ENCODE assay signal across 21 cellular contexts in genomic region chr19:644789-645188, GRCh38. TPM values are rescaled to one million over a fixed set of nuclear protein-coding genes. Genes with fewer than 3 reads are reported as not detected.
A peak's percentile ranks its signal among the peaks of the same experiment; 100 is the strongest.
DNase-seq lines count a peak whose midpoint lies in the region; ATAC-seq, FAIRE-seq and TF ChIP-seq lines count a peak whose summit lies in the region.
"Had no signal": no experiment of that assay in that cellular context is flagged by ENCODE, and none has a peak within 500 bp of the region (broad histone marks: within the 10 kb centered on the region; RNA-seq: fewer than 3 reads in every experiment).

No MANE protein-coding gene starts in this region.

- in situ Hi-C loops in IMR-90 (cut with MboI; ENCODE audit: low sequenced_read_pairs) (no loop called here), GM12878 (cut with MboI) (no loop called here)

- DNase-seq in IMR-90: no peak
- DNase-seq in GM12878 (ENCODE audit: low read depth, low spot score): no peak
- no peak for DNase-seq in stimulated activated effector memory CD8-positive, alpha-beta T cell treated with anti-CD3 and anti-CD28 coated beads, Interleukin-12 subunit alpha, Interleukin-12 subunit beta, amount 100 ng/mL, for 72 hours (ENCODE audit: low spot score in 2 of 2)
- no peak for DNase-seq in omental fat pad (ENCODE audit: low spot score)
- no peak for DNase-seq in activated gamma-delta T cell (lab: John Stamatoyannopoulos, UW)
- DNase-seq: ACHN; AML-193; CD8-positive, alpha-beta T cell; DMS79 treated with DMSO at 0.1 percent for 48 hours; HCEC 1CT; KG1; NCI-H1436 treated with DMSO at 0.1 percent for 48 hours; NCI-H2081; NCI-H510A; NCI-H774; PC-3 had no signal

- intact Hi-C loops in IMR-90 (cut with micrococcal nuclease): no loop called here
- intact Hi-C loops in GM12878 (cut with micrococcal nuclease; ENCODE audit: unreplicated experiment): no loop called here

- TF ChIP-seq EP300 in GM12878 (IDR thresholded peaks at IDR 0.05; ENCODE audit: borderline replicate concordance in 1 of 2, control insufficient read depth in 1 of 2, low read depth in 2 of 2, low read length in 2 of 2): no peak

- POLR2A ChIA-PET in IMR-90 (lab: Charles Lee; ENCODE audit: unreplicated experiment): no interaction called here
- POLR2A ChIA-PET in GM12878 (lab: Charles Lee): no interaction called here

- no peak overlapping the region for H4K5ac ChIP-seq in IMR-90 (ENCODE audit: low read depth, low read length)

- no peak overlapping the region for H4K91ac ChIP-seq in IMR-90 (ENCODE audit: insufficient read depth, low read depth, low read length)

- no peaks in the 10 kb centered on the region; a peak in 1 of 4 replicates for H3K79me1 ChIP-seq in IMR-90 (ENCODE audit: low read depth in 1 of 2, low read length in 2 of 2)

- no peaks in the 10 kb centered on the region for H3K4me1 Mint-ChIP-seq in stimulated activated effector memory CD8-positive, alpha-beta T cell treated with anti-CD3 and anti-CD28 coated beads, Interleukin-12 subunit alpha, Interleukin-12 subunit beta, amount 100 ng/mL, for 72 hours

- no peak overlapping the region for H3K14ac ChIP-seq in IMR-90 (replicated peaks; ENCODE audit: low read depth, low read length)

- H2AFZ ChIP-seq in IMR-90 (replicated peaks; ENCODE audit: low read length, poor library complexity): no peak overlapping the region
- H2AFZ ChIP-seq in GM12878 (ENCODE audit: control insufficient read depth, low read depth, low read length): no peak overlapping the region

- CTCF ChIA-PET in IMR-90 (lab: Yijun Ruan, JAX): no interaction called here
- CTCF ChIA-PET in GM12878 (lab: Yijun Ruan, JAX): interaction anchor here (0.6 kb wide), 1 partner anchor 73 kb away, joined by 3 read pairs; no protein-coding TSS in a partner anchor

- peak overlapping the region; percentile 42 for H2AK9ac ChIP-seq in IMR-90 (replicated peaks; ENCODE audit: low read depth, low read length, poor library complexity)

- H2BK20ac ChIP-seq in IMR-90 (ENCODE audit: low read depth, low read length): no peak overlapping the region

- RAD21 ChIA-PET in GM12878 (lab: Charles Lee; ENCODE audit: unreplicated experiment): no interaction called here

- no peak overlapping the region for H3K56ac ChIP-seq in IMR-90 (ENCODE audit: extremely low read depth, insufficient read depth, low read length)

- no peak overlapping the region for H2AK5ac ChIP-seq in IMR-90 (ENCODE audit: low read depth, low read length)

- no peak overlapping the region for H3K4me3 Mint-ChIP-seq in stimulated activated effector memory CD8-positive, alpha-beta T cell treated with anti-CD3 and anti-CD28 coated beads, Interleukin-12 subunit alpha, Interleukin-12 subunit beta, amount 100 ng/mL, for 72 hours
- H3K4me3 Mint-ChIP-seq: CD8-positive, alpha-beta T cell had no signal

- H2BK120ac ChIP-seq in IMR-90 (ENCODE audit: low read depth, low read length): no peak overlapping the region

- no peak for ATAC-seq in IMR-90 (ENCODE audit: low read depth)
- peak; percentile 11; the same call in 1 of the 3 replicates for ATAC-seq in GM12878
- no peak for ATAC-seq in stimulated activated effector memory CD8-positive, alpha-beta T cell treated with anti-CD3 and anti-CD28 coated beads, Interleukin-12 subunit alpha, Interleukin-12 subunit beta, amount 100 ng/mL, for 72 hours
- ATAC-seq in omental fat pad (ENCODE audit: low FRiP score): no peak
- ATAC-seq: CD8-positive, alpha-beta T cell; PC-3 had no signal

- H2BK5ac ChIP-seq in IMR-90 (ENCODE audit: low read depth, low read length, poor library complexity, severe bottlenecking): no peak overlapping the region

- no peaks in the 10 kb centered on the region for H3K27me3 ChIP-seq in IMR-90 (ENCODE audit: control insufficient read depth, insufficient read depth, low read length)
- H3K27me3 ChIP-seq in GM12878 (replicated peaks in 1 of 2; ENCODE audit: control insufficient read depth in 2 of 2, insufficient read depth in 2 of 2, low read length in 1 of 2): no peaks in the 10 kb centered on the region

- BruUV-seq in IMR-90 (replicated peaks; lab: Mats Ljungman, UMichigan) (no TSS peak), GM12878 (replicated peaks; lab: Mats Ljungman, UMichigan) (no TSS peak)

- no peak overlapping the region for H2BK15ac ChIP-seq in IMR-90 (ENCODE audit: low read depth, low read length)

- H4K20me1 ChIP-seq in IMR-90 (ENCODE audit: insufficient read depth, low read length): peaks cover 5% of the 10 kb centered on the region; the same call in 1 of the 2 replicates
- no peaks in the 10 kb centered on the region for H4K20me1 ChIP-seq in GM12878 (ENCODE audit: control insufficient read depth, insufficient read depth)

- TF ChIP-seq CTCF in IMR-90 (conservative IDR thresholded peaks at IDR 0.05; ENCODE audit: low read depth, low read length): no peak
- no peak for TF ChIP-seq CTCF in GM12878 (IDR thresholded peaks at IDR 0.05 in 2 of 3, conservative IDR thresholded peaks at IDR 0.05 in 1 of 3; ENCODE audit: control insufficient read depth in 2 of 3, extremely low read depth in 1 of 3, insufficient read depth in 1 of 3, low read depth in 3 of 3, low read length in 3 of 3)
- no peak for TF ChIP-seq CTCF in omental fat pad (IDR thresholded peaks at IDR 0.05)

- H3K27ac Mint-ChIP-seq in stimulated activated effector memory CD8-positive, alpha-beta T cell treated with anti-CD3 and anti-CD28 coated beads, Interleukin-12 subunit alpha, Interleukin-12 subunit beta, amount 100 ng/mL, for 72 hours: peak overlapping the region; percentile 37
- H3K27ac Mint-ChIP-seq: CD8-positive, alpha-beta T cell had no signal

- no peaks in the 10 kb centered on the region for H3K9me3 ChIP-seq in IMR-90 (ENCODE audit: control insufficient read depth, insufficient read depth, low read length)
- no peaks in the 10 kb centered on the region for H3K9me3 ChIP-seq in GM12878 (replicated peaks; ENCODE audit: control insufficient read depth, insufficient read depth, low read length)

- FAIRE-seq in GM12878 (lab: Jason Lieb, UNC): no peak
- FAIRE-seq: HTR-8/SVneo had no signal

- no peak overlapping the region for H3K18ac ChIP-seq in IMR-90 (ENCODE audit: low read depth, low read length)

- H4K8ac ChIP-seq in IMR-90 (ENCODE audit: low read depth in 2 of 2, low read length in 2 of 2): no peak overlapping the region

- H3K4me1 ChIP-seq in IMR-90 (ENCODE audit: control insufficient read depth, insufficient read depth, low read length) (no peaks in the 10 kb centered on the region), GM12878 (ENCODE audit: control insufficient read depth, insufficient read depth, low read length) (no peaks in the 10 kb centered on the region)

- SMC1A ChIA-PET in GM12878 (lab: Charles Lee; ENCODE audit: uncharacterized antibody, unreplicated experiment): no interaction called here

- 100% methylated on average over 1 of the region's 14 CpGs; no CpG with 5 or more reads in 1 of the 2 experiments for WGBS in IMR-90 (ENCODE audit: extremely low coverage in 2 of 2, insufficient read length in 1 of 2), 2 experiments
- 38% methylated on average over 14 of the region's 14 CpGs for WGBS in GM12878 (ENCODE audit: insufficient coverage, insufficient replicate concordance, low lambda C conversion rate, missing lambda C conversion rate)

- H3K23ac ChIP-seq in IMR-90 (ENCODE audit: low read depth, low read length): no peak overlapping the region

- H3K4me3 ChIP-seq in IMR-90 (ENCODE audit: insufficient read depth, low read depth, low read length) (no peak overlapping the region), GM12878 (no peak overlapping the region)

- TF ChIP-seq RAD21 in IMR-90 (IDR thresholded peaks at IDR 0.05; ENCODE audit: low read length) (no peak), GM12878 (IDR thresholded peaks at IDR 0.05; ENCODE audit: insufficient read depth, low read depth, low read length) (no peak)

- no peak overlapping the region for H3K9ac ChIP-seq in IMR-90 (ENCODE audit: low read depth, low read length)
- no peak overlapping the region for H3K9ac ChIP-seq in GM12878 (ENCODE audit: control insufficient read depth, insufficient read depth, low read length)

- H3K36me3 Mint-ChIP-seq in stimulated activated effector memory CD8-positive, alpha-beta T cell treated with anti-CD3 and anti-CD28 coated beads, Interleukin-12 subunit alpha, Interleukin-12 subunit beta, amount 100 ng/mL, for 72 hours: peaks cover 56% of the 10 kb centered on the region

- TF ChIP-seq POLR2A in IMR-90 (IDR thresholded peaks at IDR 0.05; ENCODE audit: low read depth, low read length) (no peak), GM12878 (IDR thresholded peaks at IDR 0.05; ENCODE audit: low read depth, low read length) (no peak)

- no peaks in the 10 kb centered on the region for H3K79me2 ChIP-seq in GM12878 (ENCODE audit: control insufficient read depth, insufficient read depth, low read length)

- dilution Hi-C loops in IMR-90 (cut with HindIII; ENCODE audit: low sequenced_read_pairs, unreplicated experiment): no loop called here

- H3K4ac ChIP-seq in IMR-90 (ENCODE audit: low read depth, low read length): no peak overlapping the region

- no peaks in the 10 kb centered on the region for H3K9me1 ChIP-seq in IMR-90 (ENCODE audit: insufficient read depth, low read length)

- no peaks in the 10 kb centered on the region for H3K9me3 Mint-ChIP-seq in stimulated activated effector memory CD8-positive, alpha-beta T cell treated with anti-CD3 and anti-CD28 coated beads, Interleukin-12 subunit alpha, Interleukin-12 subunit beta, amount 100 ng/mL, for 72 hours
- H3K9me3 Mint-ChIP-seq: CD8-positive, alpha-beta T cell had no signal

- H3K27ac ChIP-seq in IMR-90 (ENCODE audit: insufficient read depth, low read length) (no peak overlapping the region), GM12878 (ENCODE audit: control insufficient read depth, insufficient read depth) (no peak overlapping the region)
- H3K27ac ChIP-seq: HL-60 had no signal

- H3K36me3 ChIP-seq in IMR-90 (ENCODE audit: control insufficient read depth, insufficient read depth, low read length) (peaks cover 39% of the 10 kb centered on the region), GM12878 (ENCODE audit: control insufficient read depth in 2 of 2, insufficient read depth in 2 of 2, low read length in 1 of 2) (peaks cover 0 to 32% of the 10 kb centered on the region in 2 experiments; a peak in 3 of 4 replicates)

- H3K4me2 ChIP-seq in IMR-90 (ENCODE audit: low read depth, low read length) (no peak overlapping the region), GM12878 (ENCODE audit: control insufficient read depth, insufficient read depth) (no peak overlapping the region)

RNA-seq across cellular contexts. Expression of gene FGF22, which starts 5.1 kb away (rescaled TPM):
- total RNA-seq in IMR-90 (2012; rRNA removed) (not detected in 2 replicates), GM12878 (2014; rRNA removed) (not detected in 2 replicates), GM12878 (2014; rRNA removed; fragmentation: Illumina TruSeq; extraction: Trizol) (not detected in 2 replicates), GM12878 (2021) (not detected in 2 replicates), omental fat pad (under 1 TPM in 1 of 4 donors, not detected in 3; 0.38 TPM)
- polyA plus RNA-seq in IMR-90 (2012; rRNA removed) (0.14 and 0.24 TPM in 2 replicates), GM12878 (2011; rRNA removed) (not detected in 2 replicates), GM12878 (2014; fragmentation: Illumina TruSeq; extraction: Trizol) (not detected in 2 replicates), GM12878 (2014; fragmentation: Nextera tagmentation; extraction: Ambion mirVana) (not detected), GM12878 (2014; rRNA removed) (0.05 and 0.13 TPM in 2 replicates), GM12878 (2016; fragmentation: Nextera tagmentation; extraction: Ambion mirVana) (not detected)
- 0.21 and 0.22 TPM in 2 replicates for polyA plus RNA-seq in IMR-90 (2012; cell fraction: cytosol; rRNA removed)
- 0.40 and 2.1 TPM in 2 replicates for polyA plus RNA-seq in IMR-90 (2012; cell fraction: nucleus; rRNA removed; ENCODE audit: low replicate concordance)
- not detected in 2 replicates for total RNA-seq in GM12878 (2013; cell fraction: nucleolus; rRNA removed)
- not detected for polyA plus RNA-seq in GM12878 (2011; ENCODE audit: low read depth)
- polyA plus RNA-seq in GM12878 (2011; cell fraction: cytosol; rRNA removed): 0.03 TPM in 1 of 2 replicates, not detected in the other
- not detected in 2 replicates for polyA plus RNA-seq in GM12878 (2011; cell fraction: nucleus; rRNA removed)
- polyA plus RNA-seq in GM12878 (2012): 0.24 TPM in 1 of 2 replicates, not detected in the other
- not detected in 2 replicates for polyA minus RNA-seq in GM12878 (2011; rRNA and poly(A)+ RNA removed)
- not detected in 2 replicates for polyA minus RNA-seq in GM12878 (2011; cell fraction: cytosol; rRNA and poly(A)+ RNA removed)
- not detected in 2 replicates for polyA minus RNA-seq in GM12878 (2011; cell fraction: nucleus; rRNA and poly(A)+ RNA removed)
- total RNA-seq: G401, M059J had no signal

RNA-seq across cellular contexts. Expression of gene POLRMT, which starts 11.5 kb away (rescaled TPM):
- 9.9 and 10.3 TPM in 2 replicates for total RNA-seq in IMR-90 (2012; rRNA removed)
- 29.6 and 44.6 TPM in 2 replicates for polyA plus RNA-seq in IMR-90 (2012; rRNA removed)
- 13.8 and 22.8 TPM in 2 replicates for polyA plus RNA-seq in IMR-90 (2012; cell fraction: cytosol; rRNA removed)
- 96.1 and 272 TPM in 2 replicates for polyA plus RNA-seq in IMR-90 (2012; cell fraction: nucleus; rRNA removed; ENCODE audit: low replicate concordance)
- total RNA-seq in GM12878 (2013; cell fraction: nucleolus; rRNA removed): 47.3 and 62.5 TPM in 2 replicates
- 36.5 and 42.8 TPM in 2 replicates for total RNA-seq in GM12878 (2014; rRNA removed)
- total RNA-seq in GM12878 (2014; rRNA removed; fragmentation: Illumina TruSeq; extraction: Trizol): 22.0 and 22.8 TPM in 2 replicates
- 57.6 and 59.8 TPM in 2 replicates for total RNA-seq in GM12878 (2021)
- 24.6 TPM for polyA plus RNA-seq in GM12878 (2011; ENCODE audit: low read depth)
- 16.6 and 54.0 TPM in 2 replicates for polyA plus RNA-seq in GM12878 (2011; rRNA removed)
- polyA plus RNA-seq in GM12878 (2011; cell fraction: cytosol; rRNA removed): 27.6 and 50.3 TPM in 2 replicates
- 300 and 345 TPM in 2 replicates for polyA plus RNA-seq in GM12878 (2011; cell fraction: nucleus; rRNA removed)
- 36.1 and 38.8 TPM in 2 replicates for polyA plus RNA-seq in GM12878 (2012)
- polyA plus RNA-seq in GM12878 (2014; fragmentation: Illumina TruSeq; extraction: Trizol): 7.3 and 30.8 TPM in 2 replicates
- 10 to 100 TPM in 1 of 2 experiments, 1 to 10 TPM in 1; 9.9 to 27.9 TPM for polyA plus RNA-seq in GM12878 (2014; fragmentation: Nextera tagmentation; extraction: Ambion mirVana)
- 38.4 and 52.6 TPM in 2 replicates for polyA plus RNA-seq in GM12878 (2014; rRNA removed)
- 10 to 100 TPM; 28.1 to 44.7 TPM for polyA plus RNA-seq in GM12878 (2016; fragmentation: Nextera tagmentation; extraction: Ambion mirVana)
- polyA minus RNA-seq in GM12878 (2011; rRNA and poly(A)+ RNA removed): 91.7 and 110 TPM in 2 replicates
- polyA minus RNA-seq in GM12878 (2011; cell fraction: cytosol; rRNA and poly(A)+ RNA removed): 33.9 and 39.2 TPM in 2 replicates
- polyA minus RNA-seq in GM12878 (2011; cell fraction: nucleus; rRNA and poly(A)+ RNA removed): 50.2 and 63.4 TPM in 2 replicates
- total RNA-seq in omental fat pad: 10 to 100 TPM; 17.3 to 33.8 (median 30.1) TPM

RNA-seq across cellular contexts. Expression of gene RNF126, which starts 18.2 kb away (rescaled TPM):
- total RNA-seq in IMR-90 (2012; rRNA removed) (7.0 and 8.6 TPM in 2 replicates), GM12878 (2014; rRNA removed) (81.3 and 100 TPM in 2 replicates), GM12878 (2014; rRNA removed; fragmentation: Illumina TruSeq; extraction: Trizol) (13.5 and 19.2 TPM in 2 replicates), GM12878 (2021) (78.3 and 90.2 TPM in 2 replicates), omental fat pad (10 to 100 TPM; 40.1 to 87.7 (median 47.7) TPM)
- polyA plus RNA-seq in IMR-90 (2012; rRNA removed) (25.8 and 27.4 TPM in 2 replicates), GM12878 (2011; rRNA removed) (4.5 and 8.9 TPM in 2 replicates), GM12878 (2014; fragmentation: Illumina TruSeq; extraction: Trizol) (0.90 and 5.2 TPM in 2 replicates), GM12878 (2014; fragmentation: Nextera tagmentation; extraction: Ambion mirVana) (under 1 TPM; 0.45 to 0.73 TPM), GM12878 (2014; rRNA removed) (84.2 and 98.4 TPM in 2 replicates), GM12878 (2016; fragmentation: Nextera tagmentation; extraction: Ambion mirVana) (10 to 100 TPM; 81.9 to 85.7 TPM)
- 32.5 and 45.6 TPM in 2 replicates for polyA plus RNA-seq in IMR-90 (2012; cell fraction: cytosol; rRNA removed)
- 38.8 and 87.7 TPM in 2 replicates for polyA plus RNA-seq in IMR-90 (2012; cell fraction: nucleus; rRNA removed; ENCODE audit: low replicate concordance)
- total RNA-seq in GM12878 (2013; cell fraction: nucleolus; rRNA removed): 45.4 and 54.1 TPM in 2 replicates
- 7.8 TPM for polyA plus RNA-seq in GM12878 (2011; ENCODE audit: low read depth)
- 22.0 and 33.7 TPM in 2 replicates for polyA plus RNA-seq in GM12878 (2011; cell fraction: cytosol; rRNA removed)
- 59.1 and 84.4 TPM in 2 replicates for polyA plus RNA-seq in GM12878 (2011; cell fraction: nucleus; rRNA removed)
- 46.6 and 57.2 TPM in 2 replicates for polyA plus RNA-seq in GM12878 (2012)
- 6.1 and 15.7 TPM in 2 replicates for polyA minus RNA-seq in GM12878 (2011; rRNA and poly(A)+ RNA removed)
- polyA minus RNA-seq in GM12878 (2011; cell fraction: cytosol; rRNA and poly(A)+ RNA removed): 15.3 and 15.5 TPM in 2 replicates
- polyA minus RNA-seq in GM12878 (2011; cell fraction: nucleus; rRNA and poly(A)+ RNA removed): 20.7 and 35.5 TPM in 2 replicates

RNA-seq across cellular contexts. Expression of gene FSTL3, which starts 31.4 kb away (rescaled TPM):
- total RNA-seq in IMR-90 (2012; rRNA removed): 32.3 and 39.4 TPM in 2 replicates
- 76.9 and 107 TPM in 2 replicates for polyA plus RNA-seq in IMR-90 (2012; rRNA removed)
- 42.3 and 113 TPM in 2 replicates for polyA plus RNA-seq in IMR-90 (2012; cell fraction: cytosol; rRNA removed)
- 262 and 579 TPM in 2 replicates for polyA plus RNA-seq in IMR-90 (2012; cell fraction: nucleus; rRNA removed; ENCODE audit: low replicate concordance)
- 67.2 and 78.8 TPM in 2 replicates for total RNA-seq in GM12878 (2013; cell fraction: nucleolus; rRNA removed)
- 10.2 and 10.3 TPM in 2 replicates for total RNA-seq in GM12878 (2014; rRNA removed)
- 4.3 and 4.5 TPM in 2 replicates for total RNA-seq in GM12878 (2014; rRNA removed; fragmentation: Illumina TruSeq; extraction: Trizol)
- 10.9 and 12.0 TPM in 2 replicates for total RNA-seq in GM12878 (2021)
- polyA plus RNA-seq in GM12878 (2011; ENCODE audit: low read depth): 9.1 TPM
- 8.4 and 13.5 TPM in 2 replicates for polyA plus RNA-seq in GM12878 (2011; rRNA removed)
- polyA plus RNA-seq in GM12878 (2011; cell fraction: cytosol; rRNA removed): 22.5 and 39.1 TPM in 2 replicates
- polyA plus RNA-seq in GM12878 (2011; cell fraction: nucleus; rRNA removed): 115 TPM in 2 replicates
- polyA plus RNA-seq in GM12878 (2012): 9.7 and 30.0 TPM in 2 replicates
- polyA plus RNA-seq in GM12878 (2014; fragmentation: Illumina TruSeq; extraction: Trizol): 2.4 and 2.7 TPM in 2 replicates
- under 1 TPM; 0.42 to 0.79 TPM for polyA plus RNA-seq in GM12878 (2014; fragmentation: Nextera tagmentation; extraction: Ambion mirVana)
- 10.5 and 12.5 TPM in 2 replicates for polyA plus RNA-seq in GM12878 (2014; rRNA removed)
- 1 to 10 TPM; 2.4 TPM for polyA plus RNA-seq in GM12878 (2016; fragmentation: Nextera tagmentation; extraction: Ambion mirVana)
- polyA minus RNA-seq in GM12878 (2011; rRNA and poly(A)+ RNA removed): 7.3 and 13.2 TPM in 2 replicates
- polyA minus RNA-seq in GM12878 (2011; cell fraction: cytosol; rRNA and poly(A)+ RNA removed): 11.7 and 12.8 TPM in 2 replicates
- 5.9 and 12.5 TPM in 2 replicates for polyA minus RNA-seq in GM12878 (2011; cell fraction: nucleus; rRNA and poly(A)+ RNA removed)
- total RNA-seq in omental fat pad: 100 to 1,000 TPM; 120 to 212 (median 152) TPM

RNA-seq across cellular contexts. Expression of gene PRSS57, which starts 50.5 kb away (rescaled TPM):
- not detected in 2 replicates for total RNA-seq in IMR-90 (2012; rRNA removed)
- not detected in 2 replicates for polyA plus RNA-seq in IMR-90 (2012; rRNA removed)
- not detected in 2 replicates for polyA plus RNA-seq in IMR-90 (2012; cell fraction: cytosol; rRNA removed)
- not detected in 2 replicates for polyA plus RNA-seq in IMR-90 (2012; cell fraction: nucleus; rRNA removed; ENCODE audit: low replicate concordance)
- not detected in 2 replicates for total RNA-seq in GM12878 (2013; cell fraction: nucleolus; rRNA removed)
- not detected in 2 replicates for total RNA-seq in GM12878 (2014; rRNA removed)
- not detected in 2 replicates for total RNA-seq in GM12878 (2014; rRNA removed; fragmentation: Illumina TruSeq; extraction: Trizol)
- total RNA-seq in GM12878 (2021): not detected in 2 replicates
- not detected for polyA plus RNA-seq in GM12878 (2011; ENCODE audit: low read depth)
- polyA plus RNA-seq in GM12878 (2011; rRNA removed): not detected in 2 replicates
- 0.04 TPM in 1 of 2 replicates, not detected in the other for polyA plus RNA-seq in GM12878 (2011; cell fraction: cytosol; rRNA removed)
- not detected in 2 replicates for polyA plus RNA-seq in GM12878 (2011; cell fraction: nucleus; rRNA removed)
- polyA plus RNA-seq in GM12878 (2012): not detected in 2 replicates
- not detected in 2 replicates for polyA plus RNA-seq in GM12878 (2014; fragmentation: Illumina TruSeq; extraction: Trizol)
- not detected for polyA plus RNA-seq in GM12878 (2014; fragmentation: Nextera tagmentation; extraction: Ambion mirVana)
- polyA plus RNA-seq in GM12878 (2014; rRNA removed): not detected in 2 replicates
- not detected for polyA plus RNA-seq in GM12878 (2016; fragmentation: Nextera tagmentation; extraction: Ambion mirVana)
- polyA minus RNA-seq in GM12878 (2011; rRNA and poly(A)+ RNA removed): not detected in 2 replicates
- polyA minus RNA-seq in GM12878 (2011; cell fraction: cytosol; rRNA and poly(A)+ RNA removed): not detected in 2 replicates
- polyA minus RNA-seq in GM12878 (2011; cell fraction: nucleus; rRNA and poly(A)+ RNA removed): not detected in 2 replicates
- under 1 TPM in 1 of 4 donors, not detected in 3; 0.95 TPM for total RNA-seq in omental fat pad
- total RNA-seq: CD8-positive, alpha-beta T cell; G401; M059J; PC-3; SK-MEL-5 had no signal
